1 cellular context compared by ENCODE assay signal in the genomic region with DNA sequence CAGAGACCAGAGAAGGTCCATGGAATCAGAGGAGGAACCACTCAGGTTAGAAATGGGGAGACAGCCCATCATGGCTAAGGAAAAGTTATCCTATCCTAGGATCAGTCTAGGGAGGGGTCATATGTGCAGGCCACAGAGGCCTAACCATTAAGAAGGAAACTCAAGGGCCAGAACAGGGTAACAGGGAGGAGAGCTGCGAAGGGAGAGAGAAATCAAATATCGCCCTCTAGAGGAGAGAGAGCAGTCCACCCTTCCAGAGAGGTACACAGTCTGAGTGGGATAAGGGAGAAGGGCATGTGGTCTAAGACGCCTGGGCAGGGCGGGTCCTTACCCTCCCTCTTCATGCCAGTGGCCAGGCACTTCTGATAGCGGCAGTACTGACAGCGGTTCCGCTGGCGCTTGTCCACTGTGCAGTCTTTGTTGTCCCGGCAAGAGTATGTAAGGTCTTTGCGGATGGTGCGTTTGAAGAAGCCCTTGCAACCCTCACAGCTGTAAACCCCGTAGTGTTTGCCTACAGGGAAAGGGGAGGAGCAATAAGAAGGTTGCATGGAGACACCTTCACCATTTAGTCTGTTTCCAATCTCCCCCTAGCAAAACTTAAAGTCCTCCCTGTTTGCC.
TF ChIP-seq lines count a peak whose summit lies in the region.

No MANE protein-coding gene starts in this region.

TF ChIP-seq in HepG2, 621 proteins besides CTCF, POLR2A, EP300 and RAD21 (continued from another document and continues in another):
- TF ChIP-seq, protein P1, sequence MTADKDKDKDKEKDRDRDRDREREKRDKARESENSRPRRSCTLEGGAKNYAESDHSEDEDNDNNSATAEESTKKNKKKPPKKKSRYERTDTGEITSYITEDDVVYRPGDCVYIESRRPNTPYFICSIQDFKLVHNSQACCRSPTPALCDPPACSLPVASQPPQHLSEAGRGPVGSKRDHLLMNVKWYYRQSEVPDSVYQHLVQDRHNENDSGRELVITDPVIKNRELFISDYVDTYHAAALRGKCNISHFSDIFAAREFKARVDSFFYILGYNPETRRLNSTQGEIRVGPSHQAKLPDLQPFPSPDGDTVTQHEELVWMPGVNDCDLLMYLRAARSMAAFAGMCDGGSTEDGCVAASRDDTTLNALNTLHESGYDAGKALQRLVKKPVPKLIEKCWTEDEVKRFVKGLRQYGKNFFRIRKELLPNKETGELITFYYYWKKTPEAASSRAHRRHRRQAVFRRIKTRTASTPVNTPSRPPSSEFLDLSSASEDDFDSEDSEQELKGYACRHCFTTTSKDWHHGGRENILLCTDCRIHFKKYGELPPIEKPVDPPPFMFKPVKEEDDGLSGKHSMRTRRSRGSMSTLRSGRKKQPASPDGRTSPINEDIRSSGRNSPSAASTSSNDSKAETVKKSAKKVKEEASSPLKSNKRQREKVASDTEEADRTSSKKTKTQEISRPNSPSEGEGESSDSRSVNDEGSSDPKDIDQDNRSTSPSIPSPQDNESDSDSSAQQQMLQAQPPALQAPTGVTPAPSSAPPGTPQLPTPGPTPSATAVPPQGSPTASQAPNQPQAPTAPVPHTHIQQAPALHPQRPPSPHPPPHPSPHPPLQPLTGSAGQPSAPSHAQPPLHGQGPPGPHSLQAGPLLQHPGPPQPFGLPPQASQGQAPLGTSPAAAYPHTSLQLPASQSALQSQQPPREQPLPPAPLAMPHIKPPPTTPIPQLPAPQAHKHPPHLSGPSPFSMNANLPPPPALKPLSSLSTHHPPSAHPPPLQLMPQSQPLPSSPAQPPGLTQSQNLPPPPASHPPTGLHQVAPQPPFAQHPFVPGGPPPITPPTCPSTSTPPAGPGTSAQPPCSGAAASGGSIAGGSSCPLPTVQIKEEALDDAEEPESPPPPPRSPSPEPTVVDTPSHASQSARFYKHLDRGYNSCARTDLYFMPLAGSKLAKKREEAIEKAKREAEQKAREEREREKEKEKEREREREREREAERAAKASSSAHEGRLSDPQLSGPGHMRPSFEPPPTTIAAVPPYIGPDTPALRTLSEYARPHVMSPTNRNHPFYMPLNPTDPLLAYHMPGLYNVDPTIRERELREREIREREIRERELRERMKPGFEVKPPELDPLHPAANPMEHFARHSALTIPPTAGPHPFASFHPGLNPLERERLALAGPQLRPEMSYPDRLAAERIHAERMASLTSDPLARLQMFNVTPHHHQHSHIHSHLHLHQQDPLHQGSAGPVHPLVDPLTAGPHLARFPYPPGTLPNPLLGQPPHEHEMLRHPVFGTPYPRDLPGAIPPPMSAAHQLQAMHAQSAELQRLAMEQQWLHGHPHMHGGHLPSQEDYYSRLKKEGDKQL (CRISPR knock-in tag; IDR thresholded peaks at IDR 0.05; ENCODE audit: low read depth) = no peak
- TF ChIP-seq ZNF33B (CRISPR knock-in tag; IDR thresholded peaks at IDR 0.05) = no peak
- 0 out of 2 replicates have a peak, but pooled peaks have one; percentile 35 for TF ChIP-seq HNRNPL (IDR thresholded peaks at IDR 0.05; ENCODE audit: low read depth, low read length)
- TF ChIP-seq, protein P2, sequence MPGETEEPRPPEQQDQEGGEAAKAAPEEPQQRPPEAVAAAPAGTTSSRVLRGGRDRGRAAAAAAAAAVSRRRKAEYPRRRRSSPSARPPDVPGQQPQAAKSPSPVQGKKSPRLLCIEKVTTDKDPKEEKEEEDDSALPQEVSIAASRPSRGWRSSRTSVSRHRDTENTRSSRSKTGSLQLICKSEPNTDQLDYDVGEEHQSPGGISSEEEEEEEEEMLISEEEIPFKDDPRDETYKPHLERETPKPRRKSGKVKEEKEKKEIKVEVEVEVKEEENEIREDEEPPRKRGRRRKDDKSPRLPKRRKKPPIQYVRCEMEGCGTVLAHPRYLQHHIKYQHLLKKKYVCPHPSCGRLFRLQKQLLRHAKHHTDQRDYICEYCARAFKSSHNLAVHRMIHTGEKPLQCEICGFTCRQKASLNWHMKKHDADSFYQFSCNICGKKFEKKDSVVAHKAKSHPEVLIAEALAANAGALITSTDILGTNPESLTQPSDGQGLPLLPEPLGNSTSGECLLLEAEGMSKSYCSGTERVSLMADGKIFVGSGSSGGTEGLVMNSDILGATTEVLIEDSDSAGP (CRISPR knock-in tag; IDR thresholded peaks at IDR 0.05; ENCODE audit: borderline replicate concordance) = peak; percentile 0; the same call in 1 of the 2 replicates
- TF ChIP-seq SMAD3 (CRISPR knock-in tag; IDR thresholded peaks at IDR 0.05) = 0 out of 2 replicates have a peak, but pooled peaks have one; percentile 26
- no peak for TF ChIP-seq NFAT5 (CRISPR knock-in tag; IDR thresholded peaks at IDR 0.05)
- 0 out of 2 replicates have a peak, but pooled peaks have one; percentile 27 for TF ChIP-seq ESRRA (CRISPR knock-in tag; IDR thresholded peaks at IDR 0.05; ENCODE audit: low read depth)
- TF ChIP-seq, protein P3, sequence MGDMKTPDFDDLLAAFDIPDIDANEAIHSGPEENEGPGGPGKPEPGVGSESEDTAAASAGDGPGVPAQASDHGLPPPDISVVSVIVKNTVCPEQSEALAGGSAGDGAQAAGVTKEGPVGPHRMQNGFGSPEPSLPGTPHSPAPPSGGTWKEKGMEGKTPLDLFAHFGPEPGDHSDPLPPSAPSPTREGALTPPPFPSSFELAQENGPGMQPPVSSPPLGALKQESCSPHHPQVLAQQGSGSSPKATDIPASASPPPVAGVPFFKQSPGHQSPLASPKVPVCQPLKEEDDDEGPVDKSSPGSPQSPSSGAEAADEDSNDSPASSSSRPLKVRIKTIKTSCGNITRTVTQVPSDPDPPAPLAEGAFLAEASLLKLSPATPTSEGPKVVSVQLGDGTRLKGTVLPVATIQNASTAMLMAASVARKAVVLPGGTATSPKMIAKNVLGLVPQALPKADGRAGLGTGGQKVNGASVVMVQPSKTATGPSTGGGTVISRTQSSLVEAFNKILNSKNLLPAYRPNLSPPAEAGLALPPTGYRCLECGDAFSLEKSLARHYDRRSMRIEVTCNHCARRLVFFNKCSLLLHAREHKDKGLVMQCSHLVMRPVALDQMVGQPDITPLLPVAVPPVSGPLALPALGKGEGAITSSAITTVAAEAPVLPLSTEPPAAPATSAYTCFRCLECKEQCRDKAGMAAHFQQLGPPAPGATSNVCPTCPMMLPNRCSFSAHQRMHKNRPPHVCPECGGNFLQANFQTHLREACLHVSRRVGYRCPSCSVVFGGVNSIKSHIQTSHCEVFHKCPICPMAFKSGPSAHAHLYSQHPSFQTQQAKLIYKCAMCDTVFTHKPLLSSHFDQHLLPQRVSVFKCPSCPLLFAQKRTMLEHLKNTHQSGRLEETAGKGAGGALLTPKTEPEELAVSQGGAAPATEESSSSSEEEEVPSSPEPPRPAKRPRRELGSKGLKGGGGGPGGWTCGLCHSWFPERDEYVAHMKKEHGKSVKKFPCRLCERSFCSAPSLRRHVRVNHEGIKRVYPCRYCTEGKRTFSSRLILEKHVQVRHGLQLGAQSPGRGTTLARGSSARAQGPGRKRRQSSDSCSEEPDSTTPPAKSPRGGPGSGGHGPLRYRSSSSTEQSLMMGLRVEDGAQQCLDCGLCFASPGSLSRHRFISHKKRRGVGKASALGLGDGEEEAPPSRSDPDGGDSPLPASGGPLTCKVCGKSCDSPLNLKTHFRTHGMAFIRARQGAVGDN (CRISPR knock-in tag; IDR thresholded peaks at IDR 0.05) = peak; percentile 40
- TF ChIP-seq KDM4B (CRISPR knock-in tag; IDR thresholded peaks at IDR 0.05) = peak; percentile 79; the same call in 1 of the 2 replicates
- 0 out of 2 replicates have a peak, but pooled peaks have one; percentile 40 for TF ChIP-seq ZNF646 (CRISPR knock-in tag; IDR thresholded peaks at IDR 0.05)
- TF ChIP-seq GATAD2A (CRISPR knock-in tag; IDR thresholded peaks at IDR 0.05) = peak; percentile 64
- 0 out of 2 replicates have a peak, but pooled peaks have one; percentile 50 for TF ChIP-seq ZKSCAN8 (CRISPR knock-in tag; IDR thresholded peaks at IDR 0.05; ENCODE audit: borderline replicate concordance)
- TF ChIP-seq ZNF766 (CRISPR knock-in tag; IDR thresholded peaks at IDR 0.05; ENCODE audit: borderline replicate concordance) = no peak
- 0 out of 2 replicates have a peak, but pooled peaks have one; percentile 14 for TF ChIP-seq SIX4 (CRISPR knock-in tag; IDR thresholded peaks at IDR 0.05)
- 0 out of 2 replicates have a peak, but pooled peaks have one; percentile 25 for TF ChIP-seq MXD4 (CRISPR knock-in tag; IDR thresholded peaks at IDR 0.05)
